In genomic region chr7:55567495-55568070, GRCh38 we compare ENCODE assay signal across 12 cellular contexts. TPM values are rescaled to one million over a fixed set of nuclear protein-coding genes. Genes with fewer than 3 reads are reported as not detected.
DNase-seq lines count a peak whose midpoint lies in the region; ATAC-seq and TF ChIP-seq lines count a peak whose summit lies in the region.
"Had no signal": no experiment of that assay in that cellular context is flagged by ENCODE, and none has a peak within 500 bp of the region (broad histone marks: within the 10 kb centered on the region; RNA-seq: fewer than 3 reads in every experiment).

No MANE protein-coding gene starts in this region.

- in situ Hi-C loops in ACHN (cut with HindIII; ENCODE audit: low pct_ligation_motif_present, low pct_unique_long_range_greater_than_20kb, low sequenced_read_pairs), result no loop called here
- in situ Hi-C loops in HAP-1 (cut with MboI; ENCODE audit: low sequenced_read_pairs), result loop anchor here (25.0 kb wide), 1 partner anchor 805 kb away; the partner anchor contains the start of gene SEC61G

- H3K9me3 Mint-ChIP-seq in T-helper 1 cell treated with Interleukin-12 subunit alpha and Interleukin-12 subunit beta and Interleukin-4 antibody, amounts not matched to agents 30 μg/mL and 1 μg/mL, for 36 hours, result no peaks in the 10 kb centered on the region
- H3K9me3 Mint-ChIP-seq in activated naive CD8-positive, alpha-beta T cell treated with anti-CD3 and anti-CD28 coated beads for 36 hours, result no peaks in the 10 kb centered on the region
- H3K9me3 Mint-ChIP-seq: dendritic cell treated with granulocyte-macrophage colony-stimulating factor and Interleukin-4, amounts not matched to agents 40 ng/mL and 50 ng/mL, for 4 days; T-helper 2 cell treated with Interferon-gamma antibody and Interleukin-4, amounts not matched to agents 5 μg/mL and 100 μg/mL, for 36 hours had no signal

- TF ChIP-seq CTCF in lower lobe of right lung (IDR thresholded peaks at IDR 0.05), result no peak

- H3K4me1 Mint-ChIP-seq in T-helper 1 cell treated with Interleukin-12 subunit alpha and Interleukin-12 subunit beta and Interleukin-4 antibody, amounts not matched to agents 30 μg/mL and 1 μg/mL, for 36 hours (ENCODE audit: low read depth), result peaks cover 64% of the 10 kb centered on the region
- H3K4me1 Mint-ChIP-seq in activated naive CD8-positive, alpha-beta T cell treated with anti-CD3 and anti-CD28 coated beads for 36 hours, result peaks cover 71% of the 10 kb centered on the region

- no peak overlapping the region for H3K27ac ChIP-seq in lower lobe of right lung

- no peaks in the 10 kb centered on the region for H3K27me3 Mint-ChIP-seq in T-helper 1 cell treated with Interleukin-12 subunit alpha and Interleukin-12 subunit beta and Interleukin-4 antibody, amounts not matched to agents 30 μg/mL and 1 μg/mL, for 36 hours (ENCODE audit: low read depth)
- H3K27me3 Mint-ChIP-seq in activated naive CD8-positive, alpha-beta T cell treated with anti-CD3 and anti-CD28 coated beads for 36 hours, result no peaks in the 10 kb centered on the region
- H3K27me3 Mint-ChIP-seq: dendritic cell treated with granulocyte-macrophage colony-stimulating factor and Interleukin-4, amounts not matched to agents 40 ng/mL and 50 ng/mL, for 4 days had no signal

- H3K4me1 ChIP-seq in lower lobe of right lung, result peaks cover 40% of the 10 kb centered on the region
- H3K4me1 ChIP-seq in HAP-1, result peaks cover 12% of the 10 kb centered on the region

- no peak for ATAC-seq in lower lobe of right lung

- H3K27me3 ChIP-seq in lower lobe of right lung (ENCODE audit: low read depth) (no peaks in the 10 kb centered on the region), HAP-1 (ENCODE audit: low read depth) (no peaks in the 10 kb centered on the region)

- peak overlapping the region; percentile 37 for H3K4me3 Mint-ChIP-seq in T-helper 1 cell treated with Interleukin-12 subunit alpha and Interleukin-12 subunit beta and Interleukin-4 antibody, amounts not matched to agents 30 μg/mL and 1 μg/mL, for 36 hours
- H3K4me3 Mint-ChIP-seq in activated naive CD8-positive, alpha-beta T cell treated with anti-CD3 and anti-CD28 coated beads for 36 hours, result no peak overlapping the region
- H3K4me3 Mint-ChIP-seq: dendritic cell treated with granulocyte-macrophage colony-stimulating factor and Interleukin-4, amounts not matched to agents 40 ng/mL and 50 ng/mL, for 4 days; T-helper 2 cell treated with Interferon-gamma antibody and Interleukin-4, amounts not matched to agents 5 μg/mL and 100 μg/mL, for 36 hours had no signal

- intact Hi-C loops in lower lobe of right lung (cut with DNase I), result no loop called here

- H3K9me3 ChIP-seq in lower lobe of right lung, result no peaks in the 10 kb centered on the region
- no peaks in the 10 kb centered on the region; the same call in 1 of the 2 replicates for H3K9me3 ChIP-seq in HAP-1

- H3K4me3 ChIP-seq in lower lobe of right lung (no peak overlapping the region), HAP-1 (no peak overlapping the region)
- H3K4me3 ChIP-seq: lung had no signal

- H3K27ac Mint-ChIP-seq in T-helper 1 cell treated with Interleukin-12 subunit alpha and Interleukin-12 subunit beta and Interleukin-4 antibody, amounts not matched to agents 30 μg/mL and 1 μg/mL, for 36 hours, result peak overlapping the region; percentile 27
- peak overlapping the region; percentile 64 for H3K27ac Mint-ChIP-seq in activated naive CD8-positive, alpha-beta T cell treated with anti-CD3 and anti-CD28 coated beads for 36 hours
- H3K27ac Mint-ChIP-seq: T-helper 2 cell treated with Interferon-gamma antibody and Interleukin-4, amounts not matched to agents 5 μg/mL and 100 μg/mL, for 36 hours had no signal

- peaks cover 39% of the 10 kb centered on the region for H3K36me3 Mint-ChIP-seq in T-helper 1 cell treated with Interleukin-12 subunit alpha and Interleukin-12 subunit beta and Interleukin-4 antibody, amounts not matched to agents 30 μg/mL and 1 μg/mL, for 36 hours (ENCODE audit: low read depth)
- H3K36me3 Mint-ChIP-seq in activated naive CD8-positive, alpha-beta T cell treated with anti-CD3 and anti-CD28 coated beads for 36 hours, result peaks cover 17% of the 10 kb centered on the region

- H3K36me3 ChIP-seq in lower lobe of right lung (no peaks in the 10 kb centered on the region), HAP-1 (replicated peaks) (no peaks in the 10 kb centered on the region)

- no peak for DNase-seq in T-helper 1 cell
- peak; percentile 48 for DNase-seq in NCI-H1092 (lab: John Stamatoyannopoulos, UW)
- no peak for DNase-seq in activated naive CD8-positive, alpha-beta T cell treated with anti-CD3 and anti-CD28 coated beads for 36 hours
- peak; percentile 31 for DNase-seq in stimulated activated CD8-positive, alpha-beta memory T cell treated with anti-CD3 and anti-CD28 coated beads, Interleukin-4, amount 100 ng/mL, for 48 hours
- no peak for DNase-seq in lower lobe of right lung
- no peak for DNase-seq in ACHN
- DNase-seq in HAP-1 (ENCODE audit: low spot score in 2 of 2), result no peak
- DNase-seq: NCI-H510A treated with DMSO at 0.1 percent for 48 hours had no signal

RNA-seq across cellular contexts. Expression of gene VOPP1, which starts 4.7 kb away (rescaled TPM):
- 10 to 100 TPM; 49.0 to 50.5 TPM for total RNA-seq in activated naive CD8-positive, alpha-beta T cell treated with anti-CD3 and anti-CD28 coated beads for 36 hours
- total RNA-seq in lower lobe of right lung, result 66.2 TPM

Comparison
In these comparisons a context has a peak if more than half of its experiments do, and no peak if none do; other contexts are left out.
1. DNase-seq: peak in NCI-H1092 (single experiment) and stimulated activated CD8-positive, alpha-beta memory T cell treated with anti-CD3 and anti-CD28 coated beads, Interleukin-4, amount 100 ng/mL, for 48 hours (single experiment); none in T-helper 1 cell (0 of 5), activated naive CD8-positive, alpha-beta T cell treated with anti-CD3 and anti-CD28 coated beads for 36 hours (single experiment), lower lobe of right lung (single experiment), ACHN (single experiment) and HAP-1 (0 of 2).